In genomic region chr5:14506661-14507060, GRCh38 we compare ENCODE assay signal across 19 cellular contexts.
"Had no signal": no experiment of that assay in that cellular context is flagged by ENCODE, and none has a peak within 500 bp of the region (broad histone marks: within the 10 kb centered on the region; RNA-seq: fewer than 3 reads in every experiment).

No MANE protein-coding gene starts in this region.

- H3K4me3 ChIP-seq: esophagus squamous epithelium, hepatocyte, lung, spleen, stomach, thoracic aorta, transverse colon had no signal

- H3K27me3 ChIP-seq: esophagus squamous epithelium, hepatocyte, spleen, stomach, transverse colon had no signal

- H3K27ac ChIP-seq: esophagus squamous epithelium, hepatocyte, spleen, stomach, thoracic aorta, transverse colon had no signal

- H3K27ac Mint-ChIP-seq: stimulated activated naive B cell treated with anti-CD40 and anti-IgM and Interleukin-4, amounts not matched to agents 10 μg/mL and 1 μg/mL and 100 μg/mL, for 72 hours had no signal

- H3K27me3 Mint-ChIP-seq: effector memory CD8-positive, alpha-beta T cell; naive B cell; stimulated activated naive B cell treated with anti-CD40 and anti-IgM and Interleukin-4, amounts not matched to agents 10 μg/mL and 1 μg/mL and 100 μg/mL, for 72 hours had no signal

- H3K4me1 ChIP-seq: esophagus squamous epithelium, stomach, transverse colon had no signal

- H3K4me3 Mint-ChIP-seq: effector memory CD8-positive, alpha-beta T cell; naive B cell; nephron; stimulated activated naive B cell treated with anti-CD40 and anti-IgM and Interleukin-4, amounts not matched to agents 10 μg/mL and 1 μg/mL and 100 μg/mL, for 72 hours had no signal

- H3K79me2 ChIP-seq: hepatocyte had no signal

- H2AFZ ChIP-seq: hepatocyte had no signal

- H3K4me2 ChIP-seq: hepatocyte had no signal

- ATAC-seq: effector memory CD8-positive, alpha-beta T cell; left colon; left ventricle myocardium superior; stimulated activated naive B cell treated with anti-CD40 and anti-IgM and Interleukin-4, amounts not matched to agents 10 μg/mL and 1 μg/mL and 100 μg/mL, for 72 hours had no signal

- DNase-seq: effector memory CD8-positive, alpha-beta T cell; esophagus squamous epithelium; foreskin melanocyte; head of caudate nucleus; left colon; left ventricle myocardium superior; mesenchymal stem cell; naive B cell; spleen; stimulated activated CD4-positive, alpha-beta T cell treated with anti-CD3 and anti-CD28 coated beads, Interleukin-2, amount 100 ng/mL, for 24 hours; stimulated activated CD4-positive, alpha-beta T cell treated with anti-CD3 and anti-CD28 coated beads, Interleukin-4, amount 100 ng/mL, for 4 hours; stimulated activated naive B cell treated with anti-CD40 and anti-IgM and Interleukin-4, amounts not matched to agents 10 μg/mL and 1 μg/mL and 100 μg/mL, for 72 hours; stomach; substantia nigra; transverse colon had no signal

- H3K9me3 Mint-ChIP-seq: effector memory CD8-positive, alpha-beta T cell; naive B cell; nephron; stimulated activated naive B cell treated with anti-CD40 and anti-IgM and Interleukin-4, amounts not matched to agents 10 μg/mL and 1 μg/mL and 100 μg/mL, for 72 hours had no signal

- H3K9me3 ChIP-seq: esophagus squamous epithelium, spleen, stomach, thoracic aorta, transverse colon had no signal
